In the genomic region with DNA sequence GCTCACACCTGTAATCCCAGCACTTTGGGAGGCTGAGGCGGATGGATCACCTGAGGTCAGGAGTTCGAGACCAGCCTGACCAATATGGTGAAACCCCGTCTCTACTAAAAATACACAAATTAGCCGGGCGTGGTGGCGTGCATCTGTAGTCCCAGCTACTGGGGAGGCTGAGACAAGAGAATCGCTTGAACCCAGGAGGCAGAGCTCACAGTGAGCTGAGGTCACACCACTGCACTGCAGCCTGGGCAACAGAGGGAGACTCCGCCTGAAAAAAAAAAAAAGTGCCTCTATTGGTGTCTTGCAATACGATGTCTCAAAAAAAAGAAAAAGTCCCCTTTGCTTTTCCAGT, we compare ENCODE assay signal across 8 cellular contexts. TPM values are rescaled to one million over a fixed set of nuclear protein-coding genes. Genes with fewer than 3 reads are reported as not detected.
DNase-seq lines count a peak whose midpoint lies in the region; ATAC-seq, FAIRE-seq and TF ChIP-seq lines count a peak whose summit lies in the region.
"Not testable (repeated sequence)": the region's sequence is repeated elsewhere in the genome, so short reads cannot be mapped to it uniquely, and the experiment has no call there.

No MANE protein-coding gene starts in this region.

- TF ChIP-seq CTCF in chondrocyte (IDR thresholded peaks at IDR 0.05); HepG2 (CRISPR knock-in tag; IDR thresholded peaks at IDR 0.05); osteocyte (IDR thresholded peaks at IDR 0.05); type B pancreatic cell (conservative IDR thresholded peaks at IDR 0.05): not testable (repeated sequence)

- H3K9ac ChIP-seq in HepG2 (ENCODE audit: insufficient read depth, low read depth, low read length): not testable (repeated sequence)

- peak overlapping the region; percentile 96; the same call in 1 of the 2 replicates for H3K4me2 ChIP-seq in HepG2 (ENCODE audit: low read depth, low read length)

- H3K27ac Mint-ChIP-seq in activated CD4-positive, alpha-beta T cell treated with anti-CD3 and anti-CD28 coated beads, Interleukin-2, amount 10 ng/mL, durations not matched to agents 24 days and 14 days; activated naive CD4-positive, alpha-beta T cell treated with anti-CD3 and anti-CD28 coated beads, Interleukin-2, amount 10 ng/mL, durations not matched to agents 7 days and 5 days; chondrocyte (ENCODE audit: unreplicated experiment): not testable (repeated sequence)
- H3K27ac Mint-ChIP-seq in osteocyte (ENCODE audit: unreplicated experiment): peak overlapping the region; percentile 10
- peak overlapping the region; percentile 73 for H3K27ac Mint-ChIP-seq in type B pancreatic cell

- not testable (repeated sequence) for TF ChIP-seq POLR2A in HepG2 (IDR thresholded peaks at IDR 0.05; ENCODE audit: insufficient read depth in 1 of 2, low read depth in 2 of 2, low read length in 2 of 2)

- not testable (repeated sequence) for TF ChIP-seq RAD21 in HepG2 (CRISPR knock-in tag; IDR thresholded peaks at IDR 0.05)

- peaks cover 17% of the 10 kb centered on the region for H3K79me2 ChIP-seq in HepG2 (ENCODE audit: insufficient read depth, low read length)

- H3K9me3 ChIP-seq in HepG2 (ENCODE audit: low read length): not testable (repeated sequence)

- DNase-seq in ELF-1 (ENCODE audit: low read depth, low spot score) (peak; percentile 41), NCI-H69 (lab: John Stamatoyannopoulos, UW) (peak; percentile 73), osteocyte (ENCODE audit: extremely low spot score, unreplicated experiment) (peak; percentile 34)
- not testable (repeated sequence) for DNase-seq in activated CD4-positive, alpha-beta T cell treated with anti-CD3 and anti-CD28 coated beads, Interleukin-2, amount 10 ng/mL, durations not matched to agents 24 days and 14 days; activated naive CD4-positive, alpha-beta T cell treated with anti-CD3 and anti-CD28 coated beads, Interleukin-2, amount 10 ng/mL, durations not matched to agents 7 days and 5 days; chondrocyte (ENCODE audit: low spot score); HepG2 (ENCODE audit: low spot score); type B pancreatic cell (ENCODE audit: extremely low spot score, unreplicated experiment)

- peaks cover 56% of the 10 kb centered on the region for H3K4me1 ChIP-seq in HepG2 (ENCODE audit: insufficient read depth, low read length)

- not testable (repeated sequence) for ATAC-seq in HepG2

- FAIRE-seq in HepG2 (lab: Jason Lieb, UNC): not testable (repeated sequence)

- H2AFZ ChIP-seq in HepG2 (ENCODE audit: low read length): not testable (repeated sequence)

- H3K4me3 Mint-ChIP-seq in activated CD4-positive, alpha-beta T cell treated with anti-CD3 and anti-CD28 coated beads, Interleukin-2, amount 10 ng/mL, durations not matched to agents 24 days and 14 days: peak overlapping the region; percentile 94
- H3K4me3 Mint-ChIP-seq in activated naive CD4-positive, alpha-beta T cell treated with anti-CD3 and anti-CD28 coated beads, Interleukin-2, amount 10 ng/mL, durations not matched to agents 7 days and 5 days: peak overlapping the region; percentile 92
- peak overlapping the region; percentile 69 for H3K4me3 Mint-ChIP-seq in chondrocyte (ENCODE audit: unreplicated experiment)
- H3K4me3 Mint-ChIP-seq in osteocyte (ENCODE audit: unreplicated experiment): peak overlapping the region; percentile 71
- peak overlapping the region; percentile 93 for H3K4me3 Mint-ChIP-seq in type B pancreatic cell

- H3K4me3 ChIP-seq in HepG2 (replicated peaks in 1 of 3; ENCODE audit: insufficient read depth in 1 of 3, low read depth in 2 of 3, low read length in 3 of 3): 0 out of 6 replicates have a peak overlapping the region, but pooled peaks of 1 of the 3 experiments have one; percentile 92

- H3K36me3 Mint-ChIP-seq in activated CD4-positive, alpha-beta T cell treated with anti-CD3 and anti-CD28 coated beads, Interleukin-2, amount 10 ng/mL, durations not matched to agents 24 days and 14 days (ENCODE audit: low read depth): peaks cover 12% of the 10 kb centered on the region
- peaks cover 10% of the 10 kb centered on the region for H3K36me3 Mint-ChIP-seq in activated naive CD4-positive, alpha-beta T cell treated with anti-CD3 and anti-CD28 coated beads, Interleukin-2, amount 10 ng/mL, durations not matched to agents 7 days and 5 days
- not testable (repeated sequence) for H3K36me3 Mint-ChIP-seq in chondrocyte (ENCODE audit: low read depth); osteocyte (ENCODE audit: unreplicated experiment); type B pancreatic cell

- CTCF ChIA-PET in activated naive CD4-positive, alpha-beta T cell treated with anti-CD3 and anti-CD28 coated beads, Interleukin-2, amount 10 ng/mL, durations not matched to agents 7 days and 5 days (lab: Charles Lee): interaction anchor here (0.8 kb wide), 1 partner anchor 93 kb away, joined by 3 read pairs; no protein-coding TSS in a partner anchor
- CTCF ChIA-PET in HepG2 (lab: Yijun Ruan, JAX; ENCODE audit: low intra/inter-chr PET ratio, low total read pairs): not testable (repeated sequence)

- H3K27me3 ChIP-seq in HepG2 (ENCODE audit: control insufficient read depth in 1 of 2, insufficient read depth in 2 of 2, low read length in 2 of 2): not testable (repeated sequence)

- intact Hi-C loops in activated CD4-positive, alpha-beta T cell treated with anti-CD3 and anti-CD28 coated beads, Interleukin-2, amount 10 ng/mL, durations not matched to agents 24 days and 14 days (cut with micrococcal nuclease); HepG2 (cut with micrococcal nuclease; ENCODE audit: unreplicated experiment): not testable (repeated sequence)

- peaks cover 33% of the 10 kb centered on the region for H3K4me1 Mint-ChIP-seq in activated CD4-positive, alpha-beta T cell treated with anti-CD3 and anti-CD28 coated beads, Interleukin-2, amount 10 ng/mL, durations not matched to agents 24 days and 14 days
- H3K4me1 Mint-ChIP-seq in activated naive CD4-positive, alpha-beta T cell treated with anti-CD3 and anti-CD28 coated beads, Interleukin-2, amount 10 ng/mL, durations not matched to agents 7 days and 5 days: peaks cover 46% of the 10 kb centered on the region
- peaks cover 45% of the 10 kb centered on the region for H3K4me1 Mint-ChIP-seq in chondrocyte (ENCODE audit: low read depth)
- peaks cover 47% of the 10 kb centered on the region for H3K4me1 Mint-ChIP-seq in osteocyte (ENCODE audit: unreplicated experiment)
- peaks cover 29% of the 10 kb centered on the region for H3K4me1 Mint-ChIP-seq in type B pancreatic cell (ENCODE audit: unreplicated experiment)

- H3K27ac ChIP-seq in HepG2 (ENCODE audit: extremely low read length, insufficient read depth, low read length): not testable (repeated sequence)

- in situ Hi-C loops in HepG2 (cut with HindIII; ENCODE audit: extremely low pct_ligation_motif_present, low pct_unique_long_range_greater_than_20kb): loop anchor here (10.0 kb wide), 1 partner anchor 207 kb away; a partner anchor contains a TSS

- H3K36me3 ChIP-seq in HepG2 (replicated peaks in 1 of 2; ENCODE audit: control insufficient read depth in 1 of 2, insufficient read depth in 2 of 2, low read length in 2 of 2): not testable (repeated sequence)

- not testable (repeated sequence) for BruUV-seq in HepG2 (replicated peaks; lab: Mats Ljungman, UMichigan)

- not testable (repeated sequence) for H4K20me1 ChIP-seq in HepG2 (ENCODE audit: insufficient read depth, low read length)

- 49% methylated on average over 8 of the region's 9 CpGs for WGBS in HepG2 (ENCODE audit: low lambda C conversion rate)

- not testable (repeated sequence) for TF ChIP-seq EP300 in HepG2 (IDR thresholded peaks at IDR 0.05; ENCODE audit: low read depth in 2 of 2, low read length in 2 of 2); HepG2 (CRISPR knock-in tag; IDR thresholded peaks at IDR 0.05; ENCODE audit: borderline replicate concordance)

- H3K9me3 Mint-ChIP-seq in activated CD4-positive, alpha-beta T cell treated with anti-CD3 and anti-CD28 coated beads, Interleukin-2, amount 10 ng/mL, durations not matched to agents 24 days and 14 days; activated naive CD4-positive, alpha-beta T cell treated with anti-CD3 and anti-CD28 coated beads, Interleukin-2, amount 10 ng/mL, durations not matched to agents 7 days and 5 days; chondrocyte (ENCODE audit: low read depth); osteocyte (ENCODE audit: unreplicated experiment); type B pancreatic cell: not testable (repeated sequence)

- POLR2A ChIA-PET in HepG2 (lab: Yijun Ruan, JAX): interaction anchor here (1.4 kb wide), 1 partner anchor 24 kb away, joined by 10 read pairs; no protein-coding TSS in a partner anchor

- not testable (repeated sequence) for H3K27me3 Mint-ChIP-seq in activated CD4-positive, alpha-beta T cell treated with anti-CD3 and anti-CD28 coated beads, Interleukin-2, amount 10 ng/mL, durations not matched to agents 24 days and 14 days; activated naive CD4-positive, alpha-beta T cell treated with anti-CD3 and anti-CD28 coated beads, Interleukin-2, amount 10 ng/mL, durations not matched to agents 7 days and 5 days; chondrocyte (ENCODE audit: low read depth); osteocyte (ENCODE audit: unreplicated experiment); type B pancreatic cell

RNA-seq across cellular contexts. Expression of a gene that starts 1.4 kb away (rescaled TPM):
- total RNA-seq in activated CD4-positive, alpha-beta T cell treated with anti-CD3 and anti-CD28 coated beads, Interleukin-2, amount 10 ng/mL, durations not matched to agents 24 days and 14 days: 97.8 and 101 TPM in 2 replicates
- total RNA-seq in chondrocyte: 50.7 to 60.2 TPM (median 57.9 TPM) in 3 replicates
- total RNA-seq in HepG2 (2016; rRNA removed; fragmentation: Illumina TruSeq; extraction: Trizol): 54.3 and 59.3 TPM in 2 replicates
- total RNA-seq in HepG2 (2016; cell fraction: cytosol; rRNA removed; fragmentation: Illumina TruSeq; extraction: Trizol; ENCODE audit: low read depth): 48.8 and 53.1 TPM in 2 replicates
- 55.5 and 59.7 TPM in 2 replicates for total RNA-seq in HepG2 (2016; cell fraction: insoluble cytoplasmic fraction; rRNA removed; fragmentation: Illumina TruSeq; extraction: Trizol)
- 58.9 and 63.9 TPM in 2 replicates for total RNA-seq in HepG2 (2016; cell fraction: membrane; rRNA removed; fragmentation: Illumina TruSeq; extraction: Trizol)
- 53.4 and 63.0 TPM in 2 replicates for total RNA-seq in HepG2 (2016; cell fraction: nucleus; rRNA removed; fragmentation: Illumina TruSeq; extraction: Trizol)
- 41.1 and 41.7 TPM in 2 replicates for polyA plus RNA-seq in HepG2 (2011; rRNA removed)
- polyA plus RNA-seq in HepG2 (2011; cell fraction: cytosol; rRNA removed): 28.6 and 35.9 TPM in 2 replicates
- polyA plus RNA-seq in HepG2 (2011; cell fraction: nucleus; rRNA removed): 164 and 213 TPM in 2 replicates
- 23.6 and 24.3 TPM in 2 replicates for polyA plus RNA-seq in HepG2 (2012)
- polyA plus RNA-seq in HepG2 (2016; cell fraction: cytosol; fragmentation: Illumina TruSeq; extraction: Trizol; ENCODE audit: low read depth): 51.4 and 54.6 TPM in 2 replicates
- polyA plus RNA-seq in HepG2 (2016; cell fraction: insoluble cytoplasmic fraction; fragmentation: Illumina TruSeq; extraction: Trizol; ENCODE audit: low read depth): 53.7 and 56.0 TPM in 2 replicates
- 55.8 and 58.6 TPM in 2 replicates for polyA plus RNA-seq in HepG2 (2016; cell fraction: membrane; fragmentation: Illumina TruSeq; extraction: Trizol; ENCODE audit: low read depth)
- 98.7 and 98.9 TPM in 2 replicates for polyA plus RNA-seq in HepG2 (2016; cell fraction: nucleus; fragmentation: Illumina TruSeq; extraction: Trizol; ENCODE audit: insufficient read depth, low read depth)
- 31.3 and 59.3 TPM in 2 replicates for polyA minus RNA-seq in HepG2 (2011; rRNA and poly(A)+ RNA removed; ENCODE audit: low replicate concordance)
- 12.7 and 18.4 TPM in 2 replicates for polyA minus RNA-seq in HepG2 (2011; cell fraction: cytosol; rRNA and poly(A)+ RNA removed)
- 74.3 and 83.8 TPM in 2 replicates for polyA minus RNA-seq in HepG2 (2011; cell fraction: nucleus; rRNA and poly(A)+ RNA removed)
- total RNA-seq in osteocyte: 57.1 and 62.2 TPM in 2 replicates
- 62.0 and 73.4 TPM in 2 replicates for total RNA-seq in type B pancreatic cell (ENCODE audit: low replicate concordance)

RNA-seq across cellular contexts. Expression of a gene that starts 6.1 kb away (rescaled TPM):
- 16.7 and 18.4 TPM in 2 replicates for total RNA-seq in activated CD4-positive, alpha-beta T cell treated with anti-CD3 and anti-CD28 coated beads, Interleukin-2, amount 10 ng/mL, durations not matched to agents 24 days and 14 days
- total RNA-seq in chondrocyte (11.7 to 14.3 TPM (median 13.4 TPM) in 3 replicates), HepG2 (2016; rRNA removed; fragmentation: Illumina TruSeq; extraction: Trizol) (7.9 and 8.1 TPM in 2 replicates), osteocyte (21.8 and 23.2 TPM in 2 replicates), type B pancreatic cell (ENCODE audit: low replicate concordance) (17.8 and 18.0 TPM in 2 replicates)
- 3.2 and 3.8 TPM in 2 replicates for total RNA-seq in HepG2 (2016; cell fraction: cytosol; rRNA removed; fragmentation: Illumina TruSeq; extraction: Trizol; ENCODE audit: low read depth)
- 6.1 and 7.1 TPM in 2 replicates for total RNA-seq in HepG2 (2016; cell fraction: insoluble cytoplasmic fraction; rRNA removed; fragmentation: Illumina TruSeq; extraction: Trizol)
- 8.5 and 9.2 TPM in 2 replicates for total RNA-seq in HepG2 (2016; cell fraction: membrane; rRNA removed; fragmentation: Illumina TruSeq; extraction: Trizol)
- total RNA-seq in HepG2 (2016; cell fraction: nucleus; rRNA removed; fragmentation: Illumina TruSeq; extraction: Trizol): 6.1 and 6.4 TPM in 2 replicates
- polyA plus RNA-seq in HepG2 (2011; rRNA removed): 13.6 and 16.1 TPM in 2 replicates
- 14.0 and 27.3 TPM in 2 replicates for polyA plus RNA-seq in HepG2 (2011; cell fraction: cytosol; rRNA removed)
- 13.0 and 17.3 TPM in 2 replicates for polyA plus RNA-seq in HepG2 (2011; cell fraction: nucleus; rRNA removed)
- polyA plus RNA-seq in HepG2 (2012): 6.5 and 7.4 TPM in 2 replicates
- polyA plus RNA-seq in HepG2 (2016; cell fraction: cytosol; fragmentation: Illumina TruSeq; extraction: Trizol; ENCODE audit: low read depth): 6.7 and 6.9 TPM in 2 replicates
- polyA plus RNA-seq in HepG2 (2016; cell fraction: insoluble cytoplasmic fraction; fragmentation: Illumina TruSeq; extraction: Trizol; ENCODE audit: low read depth): 15.1 and 17.1 TPM in 2 replicates
- polyA plus RNA-seq in HepG2 (2016; cell fraction: membrane; fragmentation: Illumina TruSeq; extraction: Trizol; ENCODE audit: low read depth): 12.7 and 14.0 TPM in 2 replicates
- polyA plus RNA-seq in HepG2 (2016; cell fraction: nucleus; fragmentation: Illumina TruSeq; extraction: Trizol; ENCODE audit: insufficient read depth, low read depth): 15.2 and 17.6 TPM in 2 replicates
- 11.5 and 18.2 TPM in 2 replicates for polyA minus RNA-seq in HepG2 (2011; rRNA and poly(A)+ RNA removed; ENCODE audit: low replicate concordance)
- polyA minus RNA-seq in HepG2 (2011; cell fraction: cytosol; rRNA and poly(A)+ RNA removed): 12.1 and 16.0 TPM in 2 replicates
- 7.1 TPM in 2 replicates for polyA minus RNA-seq in HepG2 (2011; cell fraction: nucleus; rRNA and poly(A)+ RNA removed)
